ENCODE assay signal across 13 cellular contexts in the genomic region with DNA sequence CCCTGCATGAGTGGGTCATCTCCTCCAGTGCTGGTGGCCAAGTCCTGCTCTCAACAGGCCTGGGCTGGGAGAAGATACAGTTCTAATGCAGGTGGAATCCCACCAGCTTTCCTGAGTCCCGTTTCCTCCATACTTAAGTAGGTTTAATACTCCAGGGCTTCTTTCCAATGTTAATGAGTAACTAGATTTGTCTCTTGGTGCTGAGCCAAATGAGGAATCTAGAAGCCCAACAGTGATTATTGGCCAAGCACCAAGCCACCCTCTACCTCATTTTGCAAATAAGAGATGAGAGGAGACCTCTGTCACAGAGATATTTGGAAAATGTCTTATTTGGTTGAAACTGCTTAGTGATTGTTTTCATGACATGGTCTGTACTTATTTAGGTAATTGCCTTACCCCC. TPM values are rescaled to one million over a fixed set of nuclear protein-coding genes. Genes with fewer than 3 reads are reported as not detected.
A peak's percentile ranks its signal among the peaks of the same experiment; 100 is the strongest.
DNase-seq lines count a peak whose midpoint lies in the region; ATAC-seq and TF ChIP-seq lines count a peak whose summit lies in the region.
"Had no signal": no experiment of that assay in that cellular context is flagged by ENCODE, and none has a peak within 500 bp of the region (broad histone marks: within the 10 kb centered on the region; RNA-seq: fewer than 3 reads in every experiment).

No MANE protein-coding gene starts in this region.

- intact Hi-C loops in adrenal gland (cut with DNase I): loop anchor here in 1 of 2 donors (5.0 kb wide), 1 partner anchor 102 kb away; no protein-coding TSS in a partner anchor
- intact Hi-C loops in lower leg skin (cut with DNase I; ENCODE audit: low total_unique reads): no loop called here

- no peaks in the 10 kb centered on the region for H3K27me3 ChIP-seq in BLaER1 treated with 17β-estradiol and CSF1 and Interleukin-3, amounts not matched to agents 10 nM and 100 nM
- H3K27me3 ChIP-seq in endodermal cell (ENCODE audit: control insufficient read depth, insufficient read depth, low read length, poor library complexity, severe bottlenecking) (no peaks in the 10 kb centered on the region), adrenal gland (no peaks in the 10 kb centered on the region)
- H3K27me3 ChIP-seq: uterus had no signal

- no peak overlapping the region for H3K4me3 ChIP-seq in BLaER1 treated with 17β-estradiol and CSF1 and Interleukin-3, amounts not matched to agents 10 nM and 100 nM
- H3K4me3 ChIP-seq in endodermal cell (ENCODE audit: low read length) (no peak overlapping the region), adrenal gland (no peak overlapping the region), lower leg skin (ENCODE audit: low read depth, poor library complexity, severe bottlenecking) (no peak overlapping the region)
- H3K4me3 ChIP-seq: uterus had no signal

- peaks cover 11 to 27% (median 24%) of the 10 kb centered on the region in 10 experiments for H3K4me1 ChIP-seq in BLaER1 treated with 17β-estradiol and CSF1 and Interleukin-3, amounts not matched to agents 10 nM and 100 nM
- H3K4me1 ChIP-seq in endodermal cell (ENCODE audit: control insufficient read depth, insufficient read depth, low read length) (peaks cover 2% of the 10 kb centered on the region), adrenal gland (replicated peaks in 1 of 2) (peaks cover 6 to 15% of the 10 kb centered on the region in 2 donors)

- H3K27ac Mint-ChIP-seq in endodermal cell: peak overlapping the region; percentile 67
- peak overlapping the region; percentile 91 to 93 for H3K27ac Mint-ChIP-seq in natural killer cell treated with Interleukin-12 subunit alpha and Interleukin-12 subunit beta and Interleukin-15 and Interleukin-18, amount 100 ng/mL, for 72 hours

- peak overlapping the region in 6 of 11 experiments; percentile 1 to 36 (median 16); a peak in 4 of 22 replicates for H3K9ac ChIP-seq in BLaER1 treated with 17β-estradiol and CSF1 and Interleukin-3, amounts not matched to agents 10 nM and 100 nM
- no peak overlapping the region for H3K9ac ChIP-seq in endodermal cell (ENCODE audit: extremely low read depth, low read length, poor library complexity, severe bottlenecking)

- peaks cover 0 to 4% (median 0%) of the 10 kb centered on the region in 11 experiments; a peak in 2 of 22 replicates for H4K20me1 ChIP-seq in BLaER1 treated with 17β-estradiol and CSF1 and Interleukin-3, amounts not matched to agents 10 nM and 100 nM

- no peak for ATAC-seq in natural killer cell treated with Interleukin-12 subunit alpha and Interleukin-12 subunit beta and Interleukin-15 and Interleukin-18, amount 100 ng/mL, for 72 hours
- ATAC-seq in GM19463 (IDR thresholded peaks at IDR 0.05; ENCODE audit: unreplicated experiment): no peak

- H3K4me1 Mint-ChIP-seq in endodermal cell: peaks cover 16% of the 10 kb centered on the region
- H3K4me1 Mint-ChIP-seq in natural killer cell treated with Interleukin-12 subunit alpha and Interleukin-12 subunit beta and Interleukin-15 and Interleukin-18, amount 100 ng/mL, for 72 hours (ENCODE audit: low read depth in 2 of 2): peaks cover 34 to 45% of the 10 kb centered on the region in 2 donors

- H3K9me3 ChIP-seq in BLaER1 treated with 17β-estradiol and CSF1 and Interleukin-3, amounts not matched to agents 10 nM and 100 nM (replicated peaks in 1 of 11): no peaks in the 10 kb centered on the region
- no peaks in the 10 kb centered on the region for H3K9me3 ChIP-seq in endodermal cell (ENCODE audit: control insufficient read depth, low read length)
- no peaks in the 10 kb centered on the region for H3K9me3 ChIP-seq in adrenal gland (replicated peaks in 1 of 3)
- H3K9me3 ChIP-seq: uterus had no signal

- peak overlapping the region in 3 of 11 experiments; percentile 10 to 42 (median 21); a peak in 7 of 22 replicates for H3K4me2 ChIP-seq in BLaER1 treated with 17β-estradiol and CSF1 and Interleukin-3, amounts not matched to agents 10 nM and 100 nM

- peaks cover 53 to 93% (median 85%) of the 10 kb centered on the region in 11 experiments for H3K36me3 ChIP-seq in BLaER1 treated with 17β-estradiol and CSF1 and Interleukin-3, amounts not matched to agents 10 nM and 100 nM
- H3K36me3 ChIP-seq in endodermal cell (ENCODE audit: control insufficient read depth, insufficient read depth, low read length) (peaks cover 65% of the 10 kb centered on the region), adrenal gland (replicated peaks in 1 of 2) (peaks cover 0 to 31% of the 10 kb centered on the region in 2 donors)
- H3K36me3 ChIP-seq: uterus had no signal

- H3K9me3 Mint-ChIP-seq in endodermal cell: no peaks in the 10 kb centered on the region
- H3K9me3 Mint-ChIP-seq in natural killer cell treated with Interleukin-12 subunit alpha and Interleukin-12 subunit beta and Interleukin-15 and Interleukin-18, amount 100 ng/mL, for 72 hours: no peaks in the 10 kb centered on the region
- H3K9me3 Mint-ChIP-seq: activated naive CD4-positive, alpha-beta T cell treated with anti-CD3 and anti-CD28 coated beads, Interleukin-2, amount 50 U/mL, for 72 hours; neural crest cell had no signal

- H3K27ac ChIP-seq in BLaER1 treated with 17β-estradiol and CSF1 and Interleukin-3, amounts not matched to agents 10 nM and 100 nM: peak overlapping the region in 4 of 11 experiments; percentile 11 to 34 (median 24); a peak in 3 of 22 replicates
- no peak overlapping the region for H3K27ac ChIP-seq in endodermal cell (ENCODE audit: low read depth, low read length)
- H3K27ac ChIP-seq in adrenal gland: peak overlapping the region in 1 of 5 donors; percentile 35

- H3K4me3 Mint-ChIP-seq in endodermal cell: no peak overlapping the region
- H3K4me3 Mint-ChIP-seq in natural killer cell treated with Interleukin-12 subunit alpha and Interleukin-12 subunit beta and Interleukin-15 and Interleukin-18, amount 100 ng/mL, for 72 hours: no peak overlapping the region
- H3K4me3 Mint-ChIP-seq: B cell, neural crest cell had no signal

- peaks cover 31% of the 10 kb centered on the region for H3K36me3 Mint-ChIP-seq in endodermal cell (ENCODE audit: low read depth)
- peaks cover 8% of the 10 kb centered on the region for H3K36me3 Mint-ChIP-seq in natural killer cell treated with Interleukin-12 subunit alpha and Interleukin-12 subunit beta and Interleukin-15 and Interleukin-18, amount 100 ng/mL, for 72 hours

- DNase-seq in NCI-H82 (lab: John Stamatoyannopoulos, UW) (peak; percentile 61), endodermal cell (no peak), H4 (ENCODE audit: low spot score) (no peak), adrenal gland (no peak), lower leg skin (ENCODE audit: low spot score in 2 of 2) (no peak)
- DNase-seq in natural killer cell treated with Interleukin-12 subunit alpha and Interleukin-12 subunit beta and Interleukin-15 and Interleukin-18, amount 100 ng/mL, for 72 hours (ENCODE audit: low spot score): no peak
- DNase-seq: NCI-H1417 treated with DMSO at 0.1 percent for 48 hours had no signal

- TF ChIP-seq CTCF in endodermal cell (conservative IDR thresholded peaks at IDR 0.05): no peak
- TF ChIP-seq CTCF in adrenal gland (IDR thresholded peaks at IDR 0.05): no peak
- TF ChIP-seq CTCF in lower leg skin (IDR thresholded peaks at IDR 0.05): no peak

- WGBS in endodermal cell (ENCODE audit: insufficient coverage in 1 of 2, insufficient read length in 1 of 2), 2 experiments: 80 to 100% methylated on average over 1 of the region's 1 CpG
- 57 to 94% (median 78%) methylated on average over 1 of the region's 1 CpG for WGBS in adrenal gland, 4 donors
- WGBS in lower leg skin, 2 donors: 50 to 67% methylated on average over 1 of the region's 1 CpG

- H3K27me3 Mint-ChIP-seq in endodermal cell (ENCODE audit: insufficient read depth): no peaks in the 10 kb centered on the region
- H3K27me3 Mint-ChIP-seq in natural killer cell treated with Interleukin-12 subunit alpha and Interleukin-12 subunit beta and Interleukin-15 and Interleukin-18, amount 100 ng/mL, for 72 hours: no peaks in the 10 kb centered on the region
- H3K27me3 Mint-ChIP-seq: B cell had no signal

- no peak for TF ChIP-seq POLR2A in adrenal gland (IDR thresholded peaks at IDR 0.05)
- TF ChIP-seq POLR2A in lower leg skin (IDR thresholded peaks at IDR 0.05): no peak

RNA-seq across cellular contexts. Expression of a gene that starts 37.1 kb away (rescaled TPM):
- 10 to 100 TPM; 48.6 to 58.3 TPM for total RNA-seq in endodermal cell
- 79.5 TPM for polyA plus RNA-seq in endodermal cell (2013, experiment 1 of 2)
- polyA plus RNA-seq in endodermal cell (2013, experiment 2 of 2): 75.1 TPM
- total RNA-seq in natural killer cell treated with Interleukin-12 subunit alpha and Interleukin-12 subunit beta and Interleukin-15 and Interleukin-18, amount 100 ng/mL, for 72 hours: 10 to 100 TPM; 49.3 to 52.1 TPM
- 214 and 267 TPM in 2 replicates for total RNA-seq in H4 (2014; rRNA removed; shearing (Covaris generic))
- 10 to 100 TPM; 14.6 to 40.5 (median 27.6) TPM for total RNA-seq in adrenal gland
- polyA plus RNA-seq in adrenal gland: 10 to 100 TPM; 13.9 to 30.4 (median 17.6) TPM
- 10 to 100 TPM in 1 of 4 donors, 1 to 10 TPM in 3; 7.0 to 11.9 (median 8.6) TPM for total RNA-seq in lower leg skin
